Comparison of ENCODE assay signal across 7 cellular contexts in genomic region chr20:57092112-57092899, GRCh38.
A peak's percentile ranks its signal among the peaks of the same experiment; 100 is the strongest.
DNase-seq lines count a peak whose midpoint lies in the region; ATAC-seq and TF ChIP-seq lines count a peak whose summit lies in the region.

No MANE protein-coding gene starts in this region.

- DNase-seq in GM12864 (ENCODE audit: low read depth) (no peak), Peyer's patch (peak; percentile 20 to 69 (median 67)), pons (ENCODE audit: low spot score) (peak; percentile 79)
- DNase-seq in activated T-helper 1 cell treated with anti-CD3 and anti-CD28 coated beads, Interleukin-12 subunit alpha, Interleukin-12 subunit beta, Interleukin-2, Interleukin-4 antibody, amounts not matched to agents 30 ng/mL and 10 ng/mL and 1 ng/mL, durations not matched to agents 14 hours and 24 hours and 36 hours (ENCODE audit: low spot score), result peak; percentile 48

- TF ChIP-seq CTCF in GM12864 (IDR thresholded peaks at IDR 0.05; ENCODE audit: low read depth, low read length, missing control alignments) (peak; percentile 81), Peyer's patch (IDR thresholded peaks at IDR 0.05) (peak in 5 of 6 experiments; percentile 10 to 67 (median 61)), gastroesophageal sphincter (IDR thresholded peaks at IDR 0.05) (peak in 3 of 4 experiments; percentile 52 to 87 (median 78))

- H3K4me1 ChIP-seq in Peyer's patch (no peaks in the 10 kb centered on the region), gastroesophageal sphincter (peaks cover 0 to 9% (median 0%) of the 10 kb centered on the region in 3 donors)

- H3K27me3 Mint-ChIP-seq in activated T-helper 1 cell treated with anti-CD3 and anti-CD28 coated beads, Interleukin-12 subunit alpha, Interleukin-12 subunit beta, Interleukin-2, Interleukin-4 antibody, amounts not matched to agents 30 ng/mL and 10 ng/mL and 1 ng/mL, durations not matched to agents 14 hours and 24 hours and 36 hours (ENCODE audit: insufficient read depth), result peaks cover 8% of the 10 kb centered on the region

- TF ChIP-seq EP300 in gastroesophageal sphincter (IDR thresholded peaks at IDR 0.05), result no peak

- intact Hi-C loops in activated T-helper 1 cell treated with anti-CD3 and anti-CD28 coated beads, Interleukin-12 subunit alpha, Interleukin-12 subunit beta, Interleukin-2, Interleukin-4 antibody, amounts not matched to agents 30 ng/mL and 10 ng/mL and 1 ng/mL, durations not matched to agents 14 hours and 24 hours and 36 hours (cut with micrococcal nuclease), result loop anchor here (1.0 kb wide), 1 partner anchor 254 kb away; no protein-coding TSS in a partner anchor

- peak overlapping the region; percentile 33 for H3K4me3 Mint-ChIP-seq in activated T-helper 1 cell treated with anti-CD3 and anti-CD28 coated beads, Interleukin-12 subunit alpha, Interleukin-12 subunit beta, Interleukin-2, Interleukin-4 antibody, amounts not matched to agents 30 ng/mL and 10 ng/mL and 1 ng/mL, durations not matched to agents 14 hours and 24 hours and 36 hours

- H3K36me3 Mint-ChIP-seq in activated T-helper 1 cell treated with anti-CD3 and anti-CD28 coated beads, Interleukin-12 subunit alpha, Interleukin-12 subunit beta, Interleukin-2, Interleukin-4 antibody, amounts not matched to agents 30 ng/mL and 10 ng/mL and 1 ng/mL, durations not matched to agents 14 hours and 24 hours and 36 hours (ENCODE audit: low read depth), result peaks cover 4% of the 10 kb centered on the region

- H3K27ac Mint-ChIP-seq in activated T-helper 1 cell treated with anti-CD3 and anti-CD28 coated beads, Interleukin-12 subunit alpha, Interleukin-12 subunit beta, Interleukin-2, Interleukin-4 antibody, amounts not matched to agents 30 ng/mL and 10 ng/mL and 1 ng/mL, durations not matched to agents 14 hours and 24 hours and 36 hours, result peak overlapping the region; percentile 61

- peak; percentile 48 for ATAC-seq in HG03442 (IDR thresholded peaks at IDR 0.05; ENCODE audit: unreplicated experiment)
- peak; percentile 49 for ATAC-seq in gastroesophageal sphincter
- ATAC-seq in HG03196 (IDR thresholded peaks at IDR 0.05; ENCODE audit: unreplicated experiment), result no peak

- WGBS in gastroesophageal sphincter (ENCODE audit: low coverage in 1 of 2), 2 donors, result 13% methylated on average over 7 of the region's 34 CpGs; no CpG with 5 or more reads in 1 of the 2 donors

- H3K4me3 ChIP-seq in GM12864 (ENCODE audit: low read depth, low read length) (no peak overlapping the region), Peyer's patch (no peak overlapping the region), gastroesophageal sphincter (no peak overlapping the region)

- peaks cover 20% of the 10 kb centered on the region for H3K4me1 Mint-ChIP-seq in activated T-helper 1 cell treated with anti-CD3 and anti-CD28 coated beads, Interleukin-12 subunit alpha, Interleukin-12 subunit beta, Interleukin-2, Interleukin-4 antibody, amounts not matched to agents 30 ng/mL and 10 ng/mL and 1 ng/mL, durations not matched to agents 14 hours and 24 hours and 36 hours (ENCODE audit: low read depth)

- no peak for TF ChIP-seq POLR2A in Peyer's patch (IDR thresholded peaks at IDR 0.05)
- no peak for TF ChIP-seq POLR2A in gastroesophageal sphincter (IDR thresholded peaks at IDR 0.05)

- no peak overlapping the region for H3K27ac ChIP-seq in Peyer's patch
- H3K27ac ChIP-seq in gastroesophageal sphincter, result no peak overlapping the region

- peaks cover 6% of the 10 kb centered on the region for H3K9me3 Mint-ChIP-seq in activated T-helper 1 cell treated with anti-CD3 and anti-CD28 coated beads, Interleukin-12 subunit alpha, Interleukin-12 subunit beta, Interleukin-2, Interleukin-4 antibody, amounts not matched to agents 30 ng/mL and 10 ng/mL and 1 ng/mL, durations not matched to agents 14 hours and 24 hours and 36 hours

- no peaks in the 10 kb centered on the region for H3K9me3 ChIP-seq in Peyer's patch
- peaks cover 0 to 6% (median 0%) of the 10 kb centered on the region in 3 donors for H3K9me3 ChIP-seq in gastroesophageal sphincter

- H3K36me3 ChIP-seq in Peyer's patch, result no peaks in the 10 kb centered on the region
- no peaks in the 10 kb centered on the region for H3K36me3 ChIP-seq in gastroesophageal sphincter

- no peaks in the 10 kb centered on the region for H3K27me3 ChIP-seq in Peyer's patch
- peaks cover 61% of the 10 kb centered on the region for H3K27me3 ChIP-seq in gastroesophageal sphincter
